Comparison of ENCODE assay signal across 24 cellular contexts in genomic region chr19:38082256-38083118, GRCh38.
"Had no signal": no experiment of that assay in that cellular context is flagged by ENCODE, and none has a peak within 500 bp of the region (broad histone marks: within the 10 kb centered on the region; RNA-seq: fewer than 3 reads in every experiment).

No MANE protein-coding gene starts in this region.

- ATAC-seq: activated CD4-positive, alpha-beta T cell treated with anti-CD3 and anti-CD28 coated beads for 36 hours; activated CD4-positive, CD25-positive, alpha-beta regulatory T cell treated with anti-CD3 and anti-CD28 coated beads, Interleukin-2, amount 50 U/mL, for 24 hours; activated CD8-positive, alpha-beta T cell treated with anti-CD3 and anti-CD28 coated beads, Interleukin-2, amount 10 ng/mL, durations not matched to agents 7 days and 5 days; WTC11 had no signal

- H3K9me3 ChIP-seq: ascending aorta, SJSA1, SK-N-SH had no signal

- H3K9me2 ChIP-seq: SK-N-SH had no signal

- H3K4me2 ChIP-seq: SK-N-SH had no signal

- H3K4me1 ChIP-seq: ascending aorta had no signal

- H3K9ac ChIP-seq: SK-N-SH had no signal

- H3K27ac ChIP-seq: ascending aorta, SJSA1 had no signal

- FAIRE-seq: TTC549 had no signal

- H3K27me3 ChIP-seq: ascending aorta, SJSA1 had no signal

- DNase-seq: activated CD4-positive, alpha-beta T cell treated with anti-CD3 and anti-CD28 coated beads for 36 hours; activated CD4-positive, alpha-beta T cell treated with anti-CD3 and anti-CD28 coated beads, Interleukin-2, amount 10 ng/mL, durations not matched to agents 7 days and 5 days; activated CD4-positive, alpha-beta T cell treated with anti-CD3 and anti-CD28 coated beads, Interleukin-2, amount 50 U/mL, for 48 hours; activated CD8-positive, alpha-beta T cell treated with anti-CD3 and anti-CD28 coated beads, Interleukin-2, amount 10 ng/mL, durations not matched to agents 7 days and 5 days; activated gamma-delta T cell; activated naive CD4-positive, alpha-beta T cell treated with Interleukin-2 at 50 U/mL for 16 hours; activated naive CD8-positive, alpha-beta T cell treated with anti-CD3 and anti-CD28 coated beads, Interleukin-2, amount 10 ng/mL, durations not matched to agents 7 days and 5 days; activated T-cell treated with anti-CD3 and anti-CD28 coated beads, Interleukin-2, amount 50 U/mL, for 24 hours; amygdala; NCI-H1417; NCI-H146; NCI-H187; NCI-H2029 treated with DMSO at 0.1 percent for 48 hours; NCI-H2107; NCI-H2171; NCI-H526; NCI-H748 treated with DMSO at 0.1 percent for 48 hours; NK-92 treated with Interleukin-12 subunit alpha and Interleukin-12 subunit beta, amount 100 ng/mL, for 24 hours; SK-N-SH had no signal

- H3K4me3 ChIP-seq: ascending aorta, SJSA1 had no signal
